Comparison of ENCODE assay signal across 9 cellular contexts in genomic region chr18:63890950-63891304, GRCh38. TPM values are rescaled to one million over a fixed set of nuclear protein-coding genes. Genes with fewer than 3 reads are reported as not detected.
A peak's percentile ranks its signal among the peaks of the same experiment; 100 is the strongest.
DNase-seq lines count a peak whose midpoint lies in the region; ATAC-seq and TF ChIP-seq lines count a peak whose summit lies in the region.
"Had no signal": no experiment of that assay in that cellular context is flagged by ENCODE, and none has a peak within 500 bp of the region (broad histone marks: within the 10 kb centered on the region; RNA-seq: fewer than 3 reads in every experiment).

No MANE protein-coding gene starts in this region.

- 81 to 82% methylated on average over 5 of the region's 5 CpGs for WGBS in body of pancreas, 2 donors

- H3K27me3 ChIP-seq in HCT116 (ENCODE audit: insufficient read depth, low read length) (no peaks in the 10 kb centered on the region), body of pancreas (no peaks in the 10 kb centered on the region)
- H3K27me3 ChIP-seq: ovary had no signal

- no peak overlapping the region for H2AFZ ChIP-seq in HCT116 (ENCODE audit: low read depth, low read length, poor library complexity, severe bottlenecking)

- no peak for TF ChIP-seq CTCF in HCT116 (IDR thresholded peaks at IDR 0.05 in 2 of 3, conservative IDR thresholded peaks at IDR 0.05 in 1 of 3; ENCODE audit: borderline replicate concordance in 1 of 3, insufficient read depth in 1 of 3, low read depth in 2 of 3, low read length in 2 of 3)
- peak; percentile 8 for TF ChIP-seq CTCF in epithelial cell of proximal tubule (conservative IDR thresholded peaks at IDR 0.05; ENCODE audit: low read depth, low read length)
- no peak for TF ChIP-seq CTCF in body of pancreas (IDR thresholded peaks at IDR 0.05)

- DNase-seq in EH (ENCODE audit: low read depth) (peak; percentile 65), HCT116 (ENCODE audit: low read depth, low spot score) (no peak), NCI-H2107 (lab: John Stamatoyannopoulos, UW) (peak; percentile 8), epithelial cell of proximal tubule (ENCODE audit: low read depth) (no peak), body of pancreas (no peak)
- no peak for DNase-seq in stimulated activated CD4-positive, alpha-beta T cell treated with anti-CD3 and anti-CD28 coated beads, Interleukin-4, amount 100 ng/mL, for 4 hours
- DNase-seq in activated CD8-positive, alpha-beta memory T cell treated with anti-CD3 and anti-CD28 coated beads, Interleukin-2, amount 50 U/mL, for 4 hours, result no peak
- DNase-seq: ovary had no signal

- H3K4me3 ChIP-seq in HCT116 (replicated peaks in 1 of 2; ENCODE audit: low read depth in 1 of 2, low read length in 2 of 2) (no peak overlapping the region), epithelial cell of proximal tubule (ENCODE audit: low read depth, low read length) (no peak overlapping the region), body of pancreas (no peak overlapping the region)
- H3K4me3 ChIP-seq: ovary had no signal

- no peaks in the 10 kb centered on the region for H3K79me2 ChIP-seq in HCT116 (ENCODE audit: insufficient read depth, low read length)

- intact Hi-C loops in HCT116 (cut with micrococcal nuclease), result no loop called here
- intact Hi-C loops in body of pancreas (cut with DNase I), result no loop called here

- CTCF ChIA-PET in HCT116 (lab: Charles Lee), result no interaction called here

- BruUV-seq in HCT116 (replicated peaks; lab: Mats Ljungman, UMichigan), result no TSS peak

- no peaks in the 10 kb centered on the region for H3K4me1 ChIP-seq in HCT116 (ENCODE audit: control insufficient read depth in 1 of 2, insufficient read depth in 2 of 2, low read length in 2 of 2)
- no peaks in the 10 kb centered on the region for H3K4me1 ChIP-seq in body of pancreas

- H3K27ac ChIP-seq in HCT116 (ENCODE audit: low read depth, low read length) (no peak overlapping the region), body of pancreas (no peak overlapping the region)
- H3K27ac ChIP-seq: ovary had no signal

- no peak overlapping the region for H3K4me2 ChIP-seq in HCT116 (ENCODE audit: low read length)

- H3K9me3 ChIP-seq in HCT116 (ENCODE audit: control insufficient read depth in 1 of 2, insufficient read depth in 1 of 2, low read depth in 1 of 2, low read length in 2 of 2) (no peaks in the 10 kb centered on the region), body of pancreas (no peaks in the 10 kb centered on the region)
- H3K9me3 ChIP-seq: ovary had no signal

- H3K9me2 ChIP-seq in HCT116 (ENCODE audit: insufficient read depth), result no peaks in the 10 kb centered on the region

- TF ChIP-seq RAD21 in HCT116 (IDR thresholded peaks at IDR 0.05; ENCODE audit: low read depth), result peak; percentile 10; the same call in 1 of the 2 replicates

- no peak for ATAC-seq in HCT116
- ATAC-seq in HG02840 (IDR thresholded peaks at IDR 0.05; ENCODE audit: low FRiP score, unreplicated experiment), result no peak
- ATAC-seq in body of pancreas, result no peak

- POLR2A ChIA-PET in HCT116 (lab: Charles Lee), result no interaction called here

- TF ChIP-seq POLR2A in HCT116 (IDR thresholded peaks at IDR 0.05; ENCODE audit: borderline replicate concordance, extremely low read depth, insufficient read depth, insufficient read length) (no peak), body of pancreas (IDR thresholded peaks at IDR 0.05) (no peak)

- no peaks in the 10 kb centered on the region for H4K20me1 ChIP-seq in HCT116 (ENCODE audit: insufficient read depth)

- no peaks in the 10 kb centered on the region for H3K36me3 ChIP-seq in HCT116 (ENCODE audit: control insufficient read depth in 1 of 2, insufficient read depth in 2 of 2, low read length in 2 of 2)
- no peaks in the 10 kb centered on the region for H3K36me3 ChIP-seq in body of pancreas (replicated peaks in 1 of 2; ENCODE audit: insufficient read depth in 1 of 2, low read depth in 2 of 2)
- H3K36me3 ChIP-seq: ovary had no signal

- no peak overlapping the region for H3K9ac ChIP-seq in HCT116 (ENCODE audit: low read length)

- RAD21 ChIA-PET in HCT116 (lab: Charles Lee; ENCODE audit: low non-redundant PET in 1 of 2, low total read pairs in 2 of 2, uncharacterized antibody in 2 of 2, unreplicated experiment in 2 of 2), result no interaction called here

TF ChIP-seq in HCT116, 20 proteins besides CTCF, POLR2A, EP300 and RAD21:
- no peak for TF ChIP-seq EGR1 (IDR thresholded peaks at IDR 0.05; ENCODE audit: low read depth)
- no peak for TF ChIP-seq ELF1 (IDR thresholded peaks at IDR 0.05; ENCODE audit: borderline replicate concordance, low read depth)
- no peak for TF ChIP-seq SIN3A (IDR thresholded peaks at IDR 0.05; ENCODE audit: low read depth)

RNA-seq across cellular contexts. Expression of gene SERPINB2, which starts 3.4 kb away (rescaled TPM):
- total RNA-seq in HCT116 (2021; ENCODE audit: unreplicated experiment), result not detected
- polyA plus RNA-seq in HCT116 (2012), result not detected in 2 replicates
- 1.6 and 1.9 TPM in 2 replicates for total RNA-seq in epithelial cell of proximal tubule
- 1 to 10 TPM in 1 of 2 donors, not detected in 1; 1.6 TPM for total RNA-seq in body of pancreas

RNA-seq across cellular contexts. Expression of gene SERPINB10, which starts 16.8 kb away (rescaled TPM):
- total RNA-seq in HCT116 (2021; ENCODE audit: unreplicated experiment), result not detected
- not detected in 2 replicates for polyA plus RNA-seq in HCT116 (2012)
- total RNA-seq in epithelial cell of proximal tubule, result 0.98 TPM in 1 of 2 replicates, not detected in the other
- not detected for total RNA-seq in body of pancreas
- polyA plus RNA-seq: ovary had no signal

RNA-seq across cellular contexts. Expression of gene HMSD, which starts 58.2 kb away (rescaled TPM):
- total RNA-seq in HCT116 (2021; ENCODE audit: unreplicated experiment) (5.3 TPM), epithelial cell of proximal tubule (0.29 and 1.5 TPM in 2 replicates), body of pancreas (not detected)
- polyA plus RNA-seq in HCT116 (2012), result 0.71 and 1.1 TPM in 2 replicates

Comparison
In these comparisons a context has a peak if more than half of its experiments do, and no peak if none do; other contexts are left out.
1. DNase-seq: peak in EH (single experiment) and NCI-H2107 (single experiment); none in HCT116 (single experiment), epithelial cell of proximal tubule (single experiment), stimulated activated CD4-positive, alpha-beta T cell treated with anti-CD3 and anti-CD28 coated beads, Interleukin-4, amount 100 ng/mL, for 4 hours (0 of 2), activated CD8-positive, alpha-beta memory T cell treated with anti-CD3 and anti-CD28 coated beads, Interleukin-2, amount 50 U/mL, for 4 hours (single experiment) and body of pancreas (0 of 4).